In genomic region chr11:116772443-116773202, GRCh38 we compare ENCODE assay signal across 1 cellular context.
TF ChIP-seq lines count a peak whose summit lies in the region.

A gene with protein sequence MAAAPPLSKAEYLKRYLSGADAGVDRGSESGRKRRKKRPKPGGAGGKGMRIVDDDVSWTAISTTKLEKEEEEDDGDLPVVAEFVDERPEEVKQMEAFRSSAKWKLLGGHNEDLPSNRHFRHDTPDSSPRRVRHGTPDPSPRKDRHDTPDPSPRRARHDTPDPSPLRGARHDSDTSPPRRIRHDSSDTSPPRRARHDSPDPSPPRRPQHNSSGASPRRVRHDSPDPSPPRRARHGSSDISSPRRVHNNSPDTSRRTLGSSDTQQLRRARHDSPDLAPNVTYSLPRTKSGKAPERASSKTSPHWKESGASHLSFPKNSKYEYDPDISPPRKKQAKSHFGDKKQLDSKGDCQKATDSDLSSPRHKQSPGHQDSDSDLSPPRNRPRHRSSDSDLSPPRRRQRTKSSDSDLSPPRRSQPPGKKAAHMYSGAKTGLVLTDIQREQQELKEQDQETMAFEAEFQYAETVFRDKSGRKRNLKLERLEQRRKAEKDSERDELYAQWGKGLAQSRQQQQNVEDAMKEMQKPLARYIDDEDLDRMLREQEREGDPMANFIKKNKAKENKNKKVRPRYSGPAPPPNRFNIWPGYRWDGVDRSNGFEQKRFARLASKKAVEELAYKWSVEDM (minus strand): TSS chr11:116772987. CDS start chr11:116772964, 23 bp downstream.

TF ChIP-seq in HepG2, 621 proteins besides CTCF, POLR2A, EP300 and RAD21 (continued from another document and continues in another):
- TF ChIP-seq ARID4A (CRISPR knock-in tag; IDR thresholded peaks at IDR 0.05; ENCODE audit: borderline replicate concordance) (peak; percentile 97), KLF9 (CRISPR knock-in tag; IDR thresholded peaks at IDR 0.05; ENCODE audit: low read depth) (peak; percentile 79; the same call in 1 of the 2 replicates), ZKSCAN8 (CRISPR knock-in tag; IDR thresholded peaks at IDR 0.05; ENCODE audit: borderline replicate concordance) (no peak), ZFP1 (CRISPR knock-in tag; IDR thresholded peaks at IDR 0.05) (0 out of 2 replicates have a peak, but pooled peaks have one; percentile 74), DNMT1 (CRISPR knock-in tag; IDR thresholded peaks at IDR 0.05) (0 out of 2 replicates have a peak, but pooled peaks have one; percentile 62), CENPX (CRISPR knock-in tag; IDR thresholded peaks at IDR 0.05) (no peak), HNRNPK (IDR thresholded peaks at IDR 0.05; ENCODE audit: low read depth, low read length, poor library complexity, severe bottlenecking) (peak; percentile 74), ZNF253 (CRISPR knock-in tag; IDR thresholded peaks at IDR 0.05; ENCODE audit: borderline replicate concordance) (peak; percentile 75; the same call in 1 of the 2 replicates), ZNF251 (CRISPR knock-in tag; IDR thresholded peaks at IDR 0.05) (0 out of 2 replicates have a peak, but pooled peaks have one; percentile 34), HBP1 (CRISPR knock-in tag; IDR thresholded peaks at IDR 0.05; ENCODE audit: low read depth) (peak; percentile 83; the same call in 1 of the 2 replicates), NONO (IDR thresholded peaks at IDR 0.05) (no peak), NONO (CRISPR knock-in tag; conservative IDR thresholded peaks at IDR 0.05) (peak; percentile 88), ZNF232 (CRISPR knock-in tag; IDR thresholded peaks at IDR 0.05; ENCODE audit: borderline replicate concordance) (peak; percentile 88; the same call in 1 of the 2 replicates), ZNF703 (CRISPR knock-in tag; IDR thresholded peaks at IDR 0.05; ENCODE audit: borderline replicate concordance) (peak; percentile 89; the same call in 1 of the 2 replicates), ZNF792 (CRISPR knock-in tag; IDR thresholded peaks at IDR 0.05) (peak; percentile 60; the same call in 1 of the 2 replicates), ZNF556 (CRISPR knock-in tag; IDR thresholded peaks at IDR 0.05; ENCODE audit: borderline replicate concordance) (peak; percentile 84; the same call in 1 of the 2 replicates), RARA (CRISPR knock-in tag; IDR thresholded peaks at IDR 0.05) (peak; percentile 50), TOPORS (CRISPR knock-in tag; IDR thresholded peaks at IDR 0.05) (peak; percentile 88), ZNF34 (CRISPR knock-in tag; IDR thresholded peaks at IDR 0.05; ENCODE audit: borderline replicate concordance) (peak; percentile 92), FOXM1 (CRISPR knock-in tag; IDR thresholded peaks at IDR 0.05) (0 out of 2 replicates have a peak, but pooled peaks have one; percentile 34), ZNF777 (CRISPR knock-in tag; IDR thresholded peaks at IDR 0.05) (peak; percentile 99), SNAPC2 (CRISPR knock-in tag; IDR thresholded peaks at IDR 0.05) (peak; percentile 73; the same call in 1 of the 2 replicates), CREB3 (CRISPR knock-in tag; IDR thresholded peaks at IDR 0.05) (peak; percentile 61; the same call in 1 of the 2 replicates), THAP7 (CRISPR knock-in tag; IDR thresholded peaks at IDR 0.05) (0 out of 2 replicates have a peak, but pooled peaks have one; percentile 63), ZNF121 (CRISPR knock-in tag; IDR thresholded peaks at IDR 0.05) (peak; percentile 27; the same call in 1 of the 2 replicates)
- TF ChIP-seq, protein P1, sequence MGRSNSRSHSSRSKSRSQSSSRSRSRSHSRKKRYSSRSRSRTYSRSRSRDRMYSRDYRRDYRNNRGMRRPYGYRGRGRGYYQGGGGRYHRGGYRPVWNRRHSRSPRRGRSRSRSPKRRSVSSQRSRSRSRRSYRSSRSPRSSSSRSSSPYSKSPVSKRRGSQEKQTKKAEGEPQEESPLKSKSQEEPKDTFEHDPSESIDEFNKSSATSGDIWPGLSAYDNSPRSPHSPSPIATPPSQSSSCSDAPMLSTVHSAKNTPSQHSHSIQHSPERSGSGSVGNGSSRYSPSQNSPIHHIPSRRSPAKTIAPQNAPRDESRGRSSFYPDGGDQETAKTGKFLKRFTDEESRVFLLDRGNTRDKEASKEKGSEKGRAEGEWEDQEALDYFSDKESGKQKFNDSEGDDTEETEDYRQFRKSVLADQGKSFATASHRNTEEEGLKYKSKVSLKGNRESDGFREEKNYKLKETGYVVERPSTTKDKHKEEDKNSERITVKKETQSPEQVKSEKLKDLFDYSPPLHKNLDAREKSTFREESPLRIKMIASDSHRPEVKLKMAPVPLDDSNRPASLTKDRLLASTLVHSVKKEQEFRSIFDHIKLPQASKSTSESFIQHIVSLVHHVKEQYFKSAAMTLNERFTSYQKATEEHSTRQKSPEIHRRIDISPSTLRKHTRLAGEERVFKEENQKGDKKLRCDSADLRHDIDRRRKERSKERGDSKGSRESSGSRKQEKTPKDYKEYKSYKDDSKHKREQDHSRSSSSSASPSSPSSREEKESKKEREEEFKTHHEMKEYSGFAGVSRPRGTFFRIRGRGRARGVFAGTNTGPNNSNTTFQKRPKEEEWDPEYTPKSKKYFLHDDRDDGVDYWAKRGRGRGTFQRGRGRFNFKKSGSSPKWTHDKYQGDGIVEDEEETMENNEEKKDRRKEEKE (IDR thresholded peaks at IDR 0.05) = no peak
- TF ChIP-seq, protein P2, sequence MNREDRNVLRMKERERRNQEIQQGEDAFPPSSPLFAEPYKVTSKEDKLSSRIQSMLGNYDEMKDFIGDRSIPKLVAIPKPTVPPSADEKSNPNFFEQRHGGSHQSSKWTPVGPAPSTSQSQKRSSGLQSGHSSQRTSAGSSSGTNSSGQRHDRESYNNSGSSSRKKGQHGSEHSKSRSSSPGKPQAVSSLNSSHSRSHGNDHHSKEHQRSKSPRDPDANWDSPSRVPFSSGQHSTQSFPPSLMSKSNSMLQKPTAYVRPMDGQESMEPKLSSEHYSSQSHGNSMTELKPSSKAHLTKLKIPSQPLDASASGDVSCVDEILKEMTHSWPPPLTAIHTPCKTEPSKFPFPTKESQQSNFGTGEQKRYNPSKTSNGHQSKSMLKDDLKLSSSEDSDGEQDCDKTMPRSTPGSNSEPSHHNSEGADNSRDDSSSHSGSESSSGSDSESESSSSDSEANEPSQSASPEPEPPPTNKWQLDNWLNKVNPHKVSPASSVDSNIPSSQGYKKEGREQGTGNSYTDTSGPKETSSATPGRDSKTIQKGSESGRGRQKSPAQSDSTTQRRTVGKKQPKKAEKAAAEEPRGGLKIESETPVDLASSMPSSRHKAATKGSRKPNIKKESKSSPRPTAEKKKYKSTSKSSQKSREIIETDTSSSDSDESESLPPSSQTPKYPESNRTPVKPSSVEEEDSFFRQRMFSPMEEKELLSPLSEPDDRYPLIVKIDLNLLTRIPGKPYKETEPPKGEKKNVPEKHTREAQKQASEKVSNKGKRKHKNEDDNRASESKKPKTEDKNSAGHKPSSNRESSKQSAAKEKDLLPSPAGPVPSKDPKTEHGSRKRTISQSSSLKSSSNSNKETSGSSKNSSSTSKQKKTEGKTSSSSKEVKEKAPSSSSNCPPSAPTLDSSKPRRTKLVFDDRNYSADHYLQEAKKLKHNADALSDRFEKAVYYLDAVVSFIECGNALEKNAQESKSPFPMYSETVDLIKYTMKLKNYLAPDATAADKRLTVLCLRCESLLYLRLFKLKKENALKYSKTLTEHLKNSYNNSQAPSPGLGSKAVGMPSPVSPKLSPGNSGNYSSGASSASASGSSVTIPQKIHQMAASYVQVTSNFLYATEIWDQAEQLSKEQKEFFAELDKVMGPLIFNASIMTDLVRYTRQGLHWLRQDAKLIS (CRISPR knock-in tag; IDR thresholded peaks at IDR 0.05) = no peak
- TF ChIP-seq, protein P3, sequence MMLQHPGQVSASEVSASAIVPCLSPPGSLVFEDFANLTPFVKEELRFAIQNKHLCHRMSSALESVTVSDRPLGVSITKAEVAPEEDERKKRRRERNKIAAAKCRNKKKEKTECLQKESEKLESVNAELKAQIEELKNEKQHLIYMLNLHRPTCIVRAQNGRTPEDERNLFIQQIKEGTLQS (CRISPR knock-in tag; IDR thresholded peaks at IDR 0.05) = no peak; the same call in 1 of the 2 replicates
- TF ChIP-seq, protein P4, sequence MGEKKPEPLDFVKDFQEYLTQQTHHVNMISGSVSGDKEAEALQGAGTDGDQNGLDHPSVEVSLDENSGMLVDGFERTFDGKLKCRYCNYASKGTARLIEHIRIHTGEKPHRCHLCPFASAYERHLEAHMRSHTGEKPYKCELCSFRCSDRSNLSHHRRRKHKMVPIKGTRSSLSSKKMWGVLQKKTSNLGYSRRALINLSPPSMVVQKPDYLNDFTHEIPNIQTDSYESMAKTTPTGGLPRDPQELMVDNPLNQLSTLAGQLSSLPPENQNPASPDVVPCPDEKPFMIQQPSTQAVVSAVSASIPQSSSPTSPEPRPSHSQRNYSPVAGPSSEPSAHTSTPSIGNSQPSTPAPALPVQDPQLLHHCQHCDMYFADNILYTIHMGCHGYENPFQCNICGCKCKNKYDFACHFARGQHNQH (CRISPR knock-in tag; IDR thresholded peaks at IDR 0.05) = peak; percentile 83
- TF ChIP-seq, protein P5, sequence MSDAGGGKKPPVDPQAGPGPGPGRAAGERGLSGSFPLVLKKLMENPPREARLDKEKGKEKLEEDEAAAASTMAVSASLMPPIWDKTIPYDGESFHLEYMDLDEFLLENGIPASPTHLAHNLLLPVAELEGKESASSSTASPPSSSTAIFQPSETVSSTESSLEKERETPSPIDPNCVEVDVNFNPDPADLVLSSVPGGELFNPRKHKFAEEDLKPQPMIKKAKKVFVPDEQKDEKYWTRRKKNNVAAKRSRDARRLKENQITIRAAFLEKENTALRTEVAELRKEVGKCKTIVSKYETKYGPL (CRISPR knock-in tag; IDR thresholded peaks at IDR 0.05) = no peak
- TF ChIP-seq, protein P6, sequence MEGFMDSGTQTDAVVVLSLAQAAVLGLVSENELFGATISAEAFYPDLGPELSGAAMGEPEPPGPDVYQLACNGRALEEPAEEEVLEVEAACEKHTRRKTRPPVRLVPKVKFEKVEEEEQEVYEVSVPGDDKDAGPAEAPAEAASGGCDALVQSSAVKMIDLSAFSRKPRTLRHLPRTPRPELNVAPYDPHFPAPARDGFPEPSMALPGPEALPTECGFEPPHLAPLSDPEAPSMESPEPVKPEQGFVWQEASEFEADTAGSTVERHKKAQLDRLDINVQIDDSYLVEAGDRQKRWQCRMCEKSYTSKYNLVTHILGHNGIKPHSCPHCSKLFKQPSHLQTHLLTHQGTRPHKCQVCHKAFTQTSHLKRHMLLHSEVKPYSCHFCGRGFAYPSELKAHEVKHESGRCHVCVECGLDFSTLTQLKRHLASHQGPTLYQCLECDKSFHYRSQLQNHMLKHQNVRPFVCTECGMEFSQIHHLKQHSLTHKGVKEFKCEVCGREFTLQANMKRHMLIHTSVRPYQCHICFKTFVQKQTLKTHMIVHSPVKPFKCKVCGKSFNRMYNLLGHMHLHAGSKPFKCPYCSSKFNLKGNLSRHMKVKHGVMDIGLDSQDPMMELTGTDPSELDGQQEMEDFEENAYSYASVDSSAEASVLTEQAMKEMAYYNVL (CRISPR knock-in tag; IDR thresholded peaks at IDR 0.05; ENCODE audit: borderline replicate concordance) = no peak
